1 cellular context compared by ENCODE assay signal in genomic region chr7:96663457-96663856, GRCh38.
TF ChIP-seq lines count a peak whose summit lies in the region.

No MANE protein-coding gene starts in this region.

TF ChIP-seq in WTC11, 78 proteins besides CTCF, POLR2A, EP300 and RAD21 (continued from another document):
- TF ChIP-seq ZBTB43 (CRISPR knock-in tag; IDR thresholded peaks at IDR 0.05) (no peak), TEAD1 (CRISPR knock-in tag; IDR thresholded peaks at IDR 0.05) (no peak), USF2 (CRISPR knock-in tag; IDR thresholded peaks at IDR 0.05) (no peak), ESRRA (CRISPR knock-in tag; IDR thresholded peaks at IDR 0.05; ENCODE audit: borderline replicate concordance) (no peak), ZNF671 (CRISPR knock-in tag; IDR thresholded peaks at IDR 0.05) (no peak), IRF1 (CRISPR knock-in tag; IDR thresholded peaks at IDR 0.05) (no peak), MXD4 (CRISPR knock-in tag; IDR thresholded peaks at IDR 0.05; ENCODE audit: borderline replicate concordance) (no peak)
